1 cellular context compared by ENCODE assay signal in the genomic region with DNA sequence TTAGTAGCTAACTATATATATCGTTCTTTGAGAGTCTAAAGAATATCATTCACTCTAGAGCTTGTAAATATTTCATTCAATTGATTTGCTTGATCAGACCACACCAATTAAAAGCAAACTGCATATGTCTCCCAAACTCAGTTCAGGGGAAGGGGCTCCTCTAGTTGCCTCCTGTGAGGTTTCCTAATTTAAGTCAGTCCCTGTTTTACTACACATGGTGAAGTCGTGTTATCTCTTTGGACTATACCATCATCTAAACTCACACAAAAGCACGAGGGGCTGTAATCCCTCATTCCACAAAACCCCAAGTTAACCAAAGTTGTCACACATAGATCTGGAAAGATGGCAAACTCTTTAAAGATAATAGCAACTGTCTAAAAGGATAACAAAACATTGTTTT.
TF ChIP-seq lines count a peak whose summit lies in the region.

No MANE protein-coding gene starts in this region.

TF ChIP-seq in HepG2, 621 proteins besides CTCF, POLR2A, EP300 and RAD21 (continued from another document):
- TF ChIP-seq, protein P1, sequence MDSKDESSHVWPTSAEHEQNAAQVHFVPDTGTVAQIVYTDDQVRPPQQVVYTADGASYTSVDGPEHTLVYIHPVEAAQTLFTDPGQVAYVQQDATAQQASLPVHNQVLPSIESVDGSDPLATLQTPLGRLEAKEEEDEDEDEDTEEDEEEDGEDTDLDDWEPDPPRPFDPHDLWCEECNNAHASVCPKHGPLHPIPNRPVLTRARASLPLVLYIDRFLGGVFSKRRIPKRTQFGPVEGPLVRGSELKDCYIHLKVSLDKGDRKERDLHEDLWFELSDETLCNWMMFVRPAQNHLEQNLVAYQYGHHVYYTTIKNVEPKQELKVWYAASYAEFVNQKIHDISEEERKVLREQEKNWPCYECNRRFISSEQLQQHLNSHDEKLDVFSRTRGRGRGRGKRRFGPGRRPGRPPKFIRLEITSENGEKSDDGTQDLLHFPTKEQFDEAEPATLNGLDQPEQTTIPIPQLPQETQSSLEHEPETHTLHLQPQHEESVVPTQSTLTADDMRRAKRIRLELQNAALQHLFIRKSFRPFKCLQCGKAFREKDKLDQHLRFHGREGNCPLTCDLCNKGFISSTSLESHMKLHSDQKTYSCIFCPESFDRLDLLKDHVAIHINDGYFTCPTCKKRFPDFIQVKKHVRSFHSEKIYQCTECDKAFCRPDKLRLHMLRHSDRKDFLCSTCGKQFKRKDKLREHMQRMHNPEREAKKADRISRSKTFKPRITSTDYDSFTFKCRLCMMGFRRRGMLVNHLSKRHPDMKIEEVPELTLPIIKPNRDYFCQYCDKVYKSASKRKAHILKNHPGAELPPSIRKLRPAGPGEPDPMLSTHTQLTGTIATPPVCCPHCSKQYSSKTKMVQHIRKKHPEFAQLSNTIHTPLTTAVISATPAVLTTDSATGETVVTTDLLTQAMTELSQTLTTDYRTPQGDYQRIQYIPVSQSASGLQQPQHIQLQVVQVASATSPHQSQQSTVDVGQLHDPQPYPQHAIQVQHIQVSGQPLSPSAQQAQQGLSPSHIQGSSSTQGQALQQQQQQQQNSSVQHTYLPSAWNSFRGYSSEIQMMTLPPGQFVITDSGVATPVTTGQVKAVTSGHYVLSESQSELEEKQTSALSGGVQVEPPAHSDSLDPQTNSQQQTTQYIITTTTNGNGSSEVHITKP (CRISPR knock-in tag; IDR thresholded peaks at IDR 0.05; ENCODE audit: low read depth): 0 out of 2 replicates have a peak, but pooled peaks have one; percentile 56
- TF ChIP-seq REPIN1 (CRISPR knock-in tag; IDR thresholded peaks at IDR 0.05; ENCODE audit: borderline replicate concordance, low read depth) (no peak), CREB1 (IDR thresholded peaks at IDR 0.05) (no peak), CREB1 (CRISPR knock-in tag; IDR thresholded peaks at IDR 0.05) (no peak), IRF1 (CRISPR knock-in tag; IDR thresholded peaks at IDR 0.05; ENCODE audit: low read depth) (no peak)
- TF ChIP-seq, protein P2, sequence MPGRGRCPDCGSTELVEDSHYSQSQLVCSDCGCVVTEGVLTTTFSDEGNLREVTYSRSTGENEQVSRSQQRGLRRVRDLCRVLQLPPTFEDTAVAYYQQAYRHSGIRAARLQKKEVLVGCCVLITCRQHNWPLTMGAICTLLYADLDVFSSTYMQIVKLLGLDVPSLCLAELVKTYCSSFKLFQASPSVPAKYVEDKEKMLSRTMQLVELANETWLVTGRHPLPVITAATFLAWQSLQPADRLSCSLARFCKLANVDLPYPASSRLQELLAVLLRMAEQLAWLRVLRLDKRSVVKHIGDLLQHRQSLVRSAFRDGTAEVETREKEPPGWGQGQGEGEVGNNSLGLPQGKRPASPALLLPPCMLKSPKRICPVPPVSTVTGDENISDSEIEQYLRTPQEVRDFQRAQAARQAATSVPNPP (CRISPR knock-in tag; IDR thresholded peaks at IDR 0.05): no peak
- TF ChIP-seq, protein P3, sequence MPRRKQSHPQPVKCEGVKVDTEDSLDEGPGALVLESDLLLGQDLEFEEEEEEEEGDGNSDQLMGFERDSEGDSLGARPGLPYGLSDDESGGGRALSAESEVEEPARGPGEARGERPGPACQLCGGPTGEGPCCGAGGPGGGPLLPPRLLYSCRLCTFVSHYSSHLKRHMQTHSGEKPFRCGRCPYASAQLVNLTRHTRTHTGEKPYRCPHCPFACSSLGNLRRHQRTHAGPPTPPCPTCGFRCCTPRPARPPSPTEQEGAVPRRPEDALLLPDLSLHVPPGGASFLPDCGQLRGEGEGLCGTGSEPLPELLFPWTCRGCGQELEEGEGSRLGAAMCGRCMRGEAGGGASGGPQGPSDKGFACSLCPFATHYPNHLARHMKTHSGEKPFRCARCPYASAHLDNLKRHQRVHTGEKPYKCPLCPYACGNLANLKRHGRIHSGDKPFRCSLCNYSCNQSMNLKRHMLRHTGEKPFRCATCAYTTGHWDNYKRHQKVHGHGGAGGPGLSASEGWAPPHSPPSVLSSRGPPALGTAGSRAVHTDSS (CRISPR knock-in tag; conservative IDR thresholded peaks at IDR 0.05): 0 out of 2 replicates have a peak, but pooled peaks have one; percentile 7
